Comparison of ENCODE assay signal across 8 cellular contexts in genomic region chr22:30968924-30969531, GRCh38. TPM values are rescaled to one million over a fixed set of nuclear protein-coding genes. Genes with fewer than 3 reads are reported as not detected.
DNase-seq lines count a peak whose midpoint lies in the region; ATAC-seq, FAIRE-seq and TF ChIP-seq lines count a peak whose summit lies in the region.

TUG1 (plus strand) TSS chr22:30969265.

- FAIRE-seq in HepG2 (lab: Jason Lieb, UNC), result peak; percentile 74

- H3K36me3 ChIP-seq in HepG2 (replicated peaks in 1 of 2; ENCODE audit: control insufficient read depth in 1 of 2, insufficient read depth in 2 of 2, low read length in 2 of 2), result peaks cover 3 to 28% of the 10 kb centered on the region in 2 experiments; a peak in 3 of 5 replicates

- no peak for TF ChIP-seq EP300 in HepG2 (IDR thresholded peaks at IDR 0.05; ENCODE audit: low read depth in 2 of 2, low read length in 2 of 2)
- no peak for TF ChIP-seq EP300 in HepG2 (CRISPR knock-in tag; IDR thresholded peaks at IDR 0.05; ENCODE audit: borderline replicate concordance)

- H3K79me2 ChIP-seq in HepG2 (ENCODE audit: insufficient read depth, low read length), result peaks cover 83% of the 10 kb centered on the region

- CTCF ChIA-PET in HepG2 (lab: Yijun Ruan, JAX; ENCODE audit: low intra/inter-chr PET ratio, low total read pairs), result no interaction called here

- H4K20me1 ChIP-seq in HepG2 (ENCODE audit: insufficient read depth, low read length), result peaks cover 23% of the 10 kb centered on the region

- H3K4me3 ChIP-seq in HepG2 (replicated peaks in 1 of 3; ENCODE audit: insufficient read depth in 1 of 3, low read depth in 2 of 3, low read length in 3 of 3), result peak within 1 kb of the TSS; percentile 80 to 89 (median 88)

- TF ChIP-seq POLR2A in HepG2 (IDR thresholded peaks at IDR 0.05; ENCODE audit: insufficient read depth in 1 of 2, low read depth in 2 of 2, low read length in 2 of 2), result peak; percentile 89

- DNase-seq in C1 segment of cervical spinal cord (lab: John Stamatoyannopoulos, UW) (peak; percentile 90 to 99 (median 96)), NCI-H774 (lab: John Stamatoyannopoulos, UW) (peak; percentile 89), dermis microvascular lymphatic vessel endothelial cell (ENCODE audit: low read depth in 2 of 2) (peak; percentile 96 to 100), HepG2 (ENCODE audit: low spot score) (peak; percentile 96)
- DNase-seq in activated CD4-positive, alpha-beta T cell treated with anti-CD3 and anti-CD28 coated beads, Interleukin-2, amount 50 U/mL, for 48 hours, result peak; percentile 97 to 98
- DNase-seq in stimulated activated CD4-positive, alpha-beta T cell treated with anti-CD3 and anti-CD28 coated beads, Interleukin-4, amount 100 ng/mL, for 1 hour, result peak; percentile 96

- peak within 1 kb of the TSS; percentile 84 for H3K27ac ChIP-seq in HepG2 (ENCODE audit: extremely low read length, insufficient read depth, low read length)

- H3K27me3 ChIP-seq in HepG2 (ENCODE audit: control insufficient read depth in 1 of 2, insufficient read depth in 2 of 2, low read length in 2 of 2), result no peaks in the 10 kb centered on the region; a peak in 1 of 5 replicates

- peak within 1 kb of the TSS; percentile 84 for H3K9ac ChIP-seq in HepG2 (ENCODE audit: insufficient read depth, low read depth, low read length)

- BruUV-seq in HepG2 (replicated peaks; lab: Mats Ljungman, UMichigan), result no TSS peak

- peak; percentile 62 for TF ChIP-seq RAD21 in HepG2 (CRISPR knock-in tag; IDR thresholded peaks at IDR 0.05)

- in situ Hi-C loops in HepG2 (cut with HindIII; ENCODE audit: extremely low pct_ligation_motif_present, low pct_unique_long_range_greater_than_20kb), result loop anchor here (5.0 to 10.0 kb wide), 2 partner anchors 113 to 176 kb away; partner anchors contain the start of genes PLA2G3 and SMTN

- POLR2A ChIA-PET in HepG2 (lab: Yijun Ruan, JAX), result interaction anchor here (0.6 to 7.6 kb wide), 30 partner anchors 10 to 1574 kb away, joined by 3 to 113 read pairs (median 4); partner anchors contain the start of genes DUSP18, PATZ1, PES1 and RNF185

- peak within 1 kb of the TSS; percentile 96 for H3K4me2 ChIP-seq in HepG2 (ENCODE audit: low read depth, low read length)

- H3K9me3 ChIP-seq in HepG2 (ENCODE audit: low read length), result no peaks in the 10 kb centered on the region

- WGBS in HepG2 (ENCODE audit: low lambda C conversion rate), result 0% methylated on average over 11 of the region's 67 CpGs

- H2AFZ ChIP-seq in HepG2 (ENCODE audit: low read length), result no peak within 1 kb of the TSS

- ATAC-seq in GM19395 (IDR thresholded peaks at IDR 0.05; ENCODE audit: unreplicated experiment), result peak; percentile 91
- peak; percentile 87 for ATAC-seq in HG03565 (IDR thresholded peaks at IDR 0.05; ENCODE audit: unreplicated experiment)
- peak; percentile 97 for ATAC-seq in HepG2

- no peak for TF ChIP-seq CTCF in HepG2 (CRISPR knock-in tag; IDR thresholded peaks at IDR 0.05)

- intact Hi-C loops in HepG2 (cut with micrococcal nuclease; ENCODE audit: unreplicated experiment), result loop anchor here (5.0 kb wide), 2 partner anchors 88 to 113 kb away; partner anchors contain the start of gene SMTN

- peaks cover 69% of the 10 kb centered on the region for H3K4me1 ChIP-seq in HepG2 (ENCODE audit: insufficient read depth, low read length)

TF ChIP-seq in HepG2, 621 proteins besides CTCF, POLR2A, EP300 and RAD21 (continues in another document):
- TF ChIP-seq TGIF2 (CRISPR knock-in tag; IDR thresholded peaks at IDR 0.05) (no peak), AFF4 (CRISPR knock-in tag; IDR thresholded peaks at IDR 0.05) (no peak), ZNF33B (CRISPR knock-in tag; IDR thresholded peaks at IDR 0.05) (no peak), PCBP2 (optimal IDR thresholded peaks at IDR 0.05; ENCODE audit: low read depth, low read length, poor library complexity, severe bottlenecking) (no peak), BHLHE40 (IDR thresholded peaks at IDR 0.05; ENCODE audit: low read length) (peak; percentile 97)
- TF ChIP-seq, protein P1, sequence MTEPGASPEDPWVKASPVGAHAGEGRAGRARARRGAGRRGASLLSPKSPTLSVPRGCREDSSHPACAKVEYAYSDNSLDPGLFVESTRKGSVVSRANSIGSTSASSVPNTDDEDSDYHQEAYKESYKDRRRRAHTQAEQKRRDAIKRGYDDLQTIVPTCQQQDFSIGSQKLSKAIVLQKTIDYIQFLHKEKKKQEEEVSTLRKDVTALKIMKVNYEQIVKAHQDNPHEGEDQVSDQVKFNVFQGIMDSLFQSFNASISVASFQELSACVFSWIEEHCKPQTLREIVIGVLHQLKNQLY (CRISPR knock-in tag; IDR thresholded peaks at IDR 0.05), result peak; percentile 78
- TF ChIP-seq, protein P2, sequence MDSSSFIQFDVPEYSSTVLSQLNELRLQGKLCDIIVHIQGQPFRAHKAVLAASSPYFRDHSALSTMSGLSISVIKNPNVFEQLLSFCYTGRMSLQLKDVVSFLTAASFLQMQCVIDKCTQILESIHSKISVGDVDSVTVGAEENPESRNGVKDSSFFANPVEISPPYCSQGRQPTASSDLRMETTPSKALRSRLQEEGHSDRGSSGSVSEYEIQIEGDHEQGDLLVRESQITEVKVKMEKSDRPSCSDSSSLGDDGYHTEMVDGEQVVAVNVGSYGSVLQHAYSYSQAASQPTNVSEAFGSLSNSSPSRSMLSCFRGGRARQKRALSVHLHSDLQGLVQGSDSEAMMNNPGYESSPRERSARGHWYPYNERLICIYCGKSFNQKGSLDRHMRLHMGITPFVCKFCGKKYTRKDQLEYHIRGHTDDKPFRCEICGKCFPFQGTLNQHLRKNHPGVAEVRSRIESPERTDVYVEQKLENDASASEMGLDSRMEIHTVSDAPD (CRISPR knock-in tag; IDR thresholded peaks at IDR 0.05), result no peak

RNA-seq across cellular contexts. Expression of gene TUG1, which starts in this region (rescaled TPM):
- total RNA-seq in dermis microvascular lymphatic vessel endothelial cell (32.0 and 48.0 TPM in 2 replicates), HepG2 (2016; rRNA removed; fragmentation: Illumina TruSeq; extraction: Trizol) (32.8 and 35.2 TPM in 2 replicates)
- 5.6 TPM in 2 replicates for total RNA-seq in HepG2 (2016; cell fraction: cytosol; rRNA removed; fragmentation: Illumina TruSeq; extraction: Trizol; ENCODE audit: low read depth)
- 29.2 and 33.7 TPM in 2 replicates for total RNA-seq in HepG2 (2016; cell fraction: insoluble cytoplasmic fraction; rRNA removed; fragmentation: Illumina TruSeq; extraction: Trizol)
- total RNA-seq in HepG2 (2016; cell fraction: membrane; rRNA removed; fragmentation: Illumina TruSeq; extraction: Trizol), result 14.7 and 16.1 TPM in 2 replicates
- total RNA-seq in HepG2 (2016; cell fraction: nucleus; rRNA removed; fragmentation: Illumina TruSeq; extraction: Trizol), result 83.8 and 92.0 TPM in 2 replicates
- polyA plus RNA-seq in HepG2 (2011; rRNA removed), result 101 and 122 TPM in 2 replicates
- polyA plus RNA-seq in HepG2 (2011; cell fraction: cytosol; rRNA removed), result 31.0 and 49.1 TPM in 2 replicates
- polyA plus RNA-seq in HepG2 (2011; cell fraction: nucleus; rRNA removed), result 221 and 244 TPM in 2 replicates
- 49.1 and 54.7 TPM in 2 replicates for polyA plus RNA-seq in HepG2 (2012)
- 2.9 and 3.1 TPM in 2 replicates for polyA plus RNA-seq in HepG2 (2016; cell fraction: cytosol; fragmentation: Illumina TruSeq; extraction: Trizol; ENCODE audit: low read depth)
- 37.7 TPM in 2 replicates for polyA plus RNA-seq in HepG2 (2016; cell fraction: insoluble cytoplasmic fraction; fragmentation: Illumina TruSeq; extraction: Trizol; ENCODE audit: low read depth)
- 8.1 and 9.1 TPM in 2 replicates for polyA plus RNA-seq in HepG2 (2016; cell fraction: membrane; fragmentation: Illumina TruSeq; extraction: Trizol; ENCODE audit: low read depth)
- polyA plus RNA-seq in HepG2 (2016; cell fraction: nucleus; fragmentation: Illumina TruSeq; extraction: Trizol; ENCODE audit: insufficient read depth, low read depth), result 201 TPM in 2 replicates
- 56.5 and 73.9 TPM in 2 replicates for polyA minus RNA-seq in HepG2 (2011; rRNA and poly(A)+ RNA removed; ENCODE audit: low replicate concordance)
- 31.0 and 37.3 TPM in 2 replicates for polyA minus RNA-seq in HepG2 (2011; cell fraction: cytosol; rRNA and poly(A)+ RNA removed)
- 167 and 186 TPM in 2 replicates for polyA minus RNA-seq in HepG2 (2011; cell fraction: nucleus; rRNA and poly(A)+ RNA removed)

Comparison
In these comparisons a context has a peak if more than half of its experiments do, and no peak if none do; other contexts are left out.
1. Peak in every context shown above with its lines: DNase-seq, ATAC-seq, H3K4me3 ChIP-seq and H3K27ac ChIP-seq.